ENCODE assay signal across 23 cellular contexts in the genomic region with DNA sequence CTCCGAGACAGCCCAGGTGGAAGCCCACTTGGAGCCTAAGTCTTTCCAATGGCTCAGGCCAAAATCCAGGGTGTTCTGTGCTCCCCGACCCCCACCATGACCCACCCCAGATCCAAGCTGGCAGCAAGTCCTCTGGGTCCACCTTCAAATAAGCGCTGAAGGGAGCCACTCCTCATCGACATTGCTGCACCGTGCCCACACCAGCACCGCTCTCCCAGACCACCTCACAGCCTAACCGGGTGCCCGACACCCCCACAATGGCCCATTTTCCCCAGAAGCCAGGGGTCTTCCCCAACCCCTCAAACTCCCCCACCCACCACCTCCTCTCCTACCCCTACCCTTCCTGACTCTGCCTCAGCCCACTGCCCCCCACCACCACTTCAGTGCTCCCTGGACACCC. TPM values are rescaled to one million over a fixed set of nuclear protein-coding genes. Genes with fewer than 3 reads are reported as not detected.
DNase-seq lines count a peak whose midpoint lies in the region; ATAC-seq and TF ChIP-seq lines count a peak whose summit lies in the region.
"Had no signal": no experiment of that assay in that cellular context is flagged by ENCODE, and none has a peak within 500 bp of the region (broad histone marks: within the 10 kb centered on the region; RNA-seq: fewer than 3 reads in every experiment).

No MANE protein-coding gene starts in this region.

- H3K4me1 Mint-ChIP-seq in CD4-positive, CD25-positive, alpha-beta regulatory T cell: peaks cover 13 to 96% (median 69%) of the 10 kb centered on the region in 4 donors
- no peaks in the 10 kb centered on the region for H3K4me1 Mint-ChIP-seq in Caco-2 (ENCODE audit: low read depth, unreplicated experiment)
- peaks cover 76% of the 10 kb centered on the region for H3K4me1 Mint-ChIP-seq in activated naive CD8-positive, alpha-beta T cell treated with anti-CD3 and anti-CD28 coated beads, Interleukin-2, amount 10 ng/mL, durations not matched to agents 7 days and 5 days
- H3K4me1 Mint-ChIP-seq in naive thymus-derived CD8-positive, alpha-beta T cell: peaks cover 50 to 95% (median 90%) of the 10 kb centered on the region in 4 donors

- peak overlapping the region in 2 of 4 donors; percentile 14 to 52 for H3K4me3 Mint-ChIP-seq in CD4-positive, CD25-positive, alpha-beta regulatory T cell
- H3K4me3 Mint-ChIP-seq in Caco-2 (ENCODE audit: unreplicated experiment): no peak overlapping the region
- no peak overlapping the region for H3K4me3 Mint-ChIP-seq in activated naive CD8-positive, alpha-beta T cell treated with anti-CD3 and anti-CD28 coated beads, Interleukin-2, amount 10 ng/mL, durations not matched to agents 7 days and 5 days
- H3K4me3 Mint-ChIP-seq in naive thymus-derived CD8-positive, alpha-beta T cell: peak overlapping the region in 7 of 10 donors; percentile 37 to 83 (median 60)

- WGBS in upper lobe of left lung, 2 donors: 94 to 97% methylated on average over 8 of the region's 8 CpGs

- peaks cover 42% of the 10 kb centered on the region for H3K36me3 ChIP-seq in CD4-positive, CD25-positive, alpha-beta regulatory T cell (ENCODE audit: control insufficient read depth, insufficient read depth, low read length)
- H3K36me3 ChIP-seq in Caco-2 (ENCODE audit: control insufficient read depth, insufficient read depth, low read length): no peaks in the 10 kb centered on the region
- no peaks in the 10 kb centered on the region for H3K36me3 ChIP-seq in OCI-LY7 (ENCODE audit: insufficient read depth, low read length)
- no peaks in the 10 kb centered on the region for H3K36me3 ChIP-seq in upper lobe of left lung
- H3K36me3 ChIP-seq: gastrocnemius medialis, ovary, thoracic aorta had no signal

- H3K27me3 Mint-ChIP-seq in CD4-positive, CD25-positive, alpha-beta regulatory T cell: no peaks in the 10 kb centered on the region
- H3K27me3 Mint-ChIP-seq in Caco-2 (ENCODE audit: insufficient read depth, unreplicated experiment): no peaks in the 10 kb centered on the region
- H3K27me3 Mint-ChIP-seq in activated naive CD8-positive, alpha-beta T cell treated with anti-CD3 and anti-CD28 coated beads, Interleukin-2, amount 10 ng/mL, durations not matched to agents 7 days and 5 days: no peaks in the 10 kb centered on the region
- H3K27me3 Mint-ChIP-seq in naive thymus-derived CD8-positive, alpha-beta T cell: no peaks in the 10 kb centered on the region

- H3K27ac Mint-ChIP-seq in CD4-positive, CD25-positive, alpha-beta regulatory T cell: peak overlapping the region; percentile 85 to 93 (median 93)
- peak overlapping the region; percentile 22 for H3K27ac Mint-ChIP-seq in Caco-2 (ENCODE audit: unreplicated experiment)
- peak overlapping the region; percentile 82 for H3K27ac Mint-ChIP-seq in activated naive CD8-positive, alpha-beta T cell treated with anti-CD3 and anti-CD28 coated beads, Interleukin-2, amount 10 ng/mL, durations not matched to agents 7 days and 5 days
- H3K27ac Mint-ChIP-seq in naive thymus-derived CD8-positive, alpha-beta T cell: peak overlapping the region; percentile 88 to 99 (median 96)

- H3K27me3 ChIP-seq in CD4-positive, CD25-positive, alpha-beta regulatory T cell (ENCODE audit: control insufficient read depth, insufficient read depth, low read length): no peaks in the 10 kb centered on the region
- H3K27me3 ChIP-seq in Caco-2 (replicated peaks; ENCODE audit: control insufficient read depth, insufficient read depth, low read length): no peaks in the 10 kb centered on the region
- no peaks in the 10 kb centered on the region for H3K27me3 ChIP-seq in upper lobe of left lung
- H3K27me3 ChIP-seq: gastrocnemius medialis, left lung, ovary had no signal

- no peaks in the 10 kb centered on the region for H3K9me2 ChIP-seq in OCI-LY7 (ENCODE audit: insufficient read depth, low read length)

- H3K9me3 Mint-ChIP-seq in CD4-positive, CD25-positive, alpha-beta regulatory T cell: no peaks in the 10 kb centered on the region
- no peaks in the 10 kb centered on the region for H3K9me3 Mint-ChIP-seq in Caco-2 (ENCODE audit: unreplicated experiment)
- H3K9me3 Mint-ChIP-seq in activated naive CD8-positive, alpha-beta T cell treated with anti-CD3 and anti-CD28 coated beads, Interleukin-2, amount 10 ng/mL, durations not matched to agents 7 days and 5 days: no peaks in the 10 kb centered on the region
- no peaks in the 10 kb centered on the region for H3K9me3 Mint-ChIP-seq in naive thymus-derived CD8-positive, alpha-beta T cell

- BruUV-seq in Caco-2 (replicated peaks; lab: Mats Ljungman, UMichigan): no TSS peak
- no TSS peak for BruUV-seq in OCI-LY7 (replicated peaks; lab: Mats Ljungman, UMichigan)

- H2AFZ ChIP-seq in OCI-LY7 (ENCODE audit: low read length): no peak overlapping the region

- ATAC-seq in CD4-positive, CD25-positive, alpha-beta regulatory T cell (ENCODE audit: low read depth in 2 of 2): no peak
- no peak for ATAC-seq in activated naive CD8-positive, alpha-beta T cell treated with anti-CD3 and anti-CD28 coated beads, Interleukin-2, amount 10 ng/mL, durations not matched to agents 7 days and 5 days (ENCODE audit: low read depth)
- no peak for ATAC-seq in naive thymus-derived CD8-positive, alpha-beta T cell
- ATAC-seq in GM21786 (IDR thresholded peaks at IDR 0.05; ENCODE audit: unreplicated experiment): no peak
- ATAC-seq in upper lobe of left lung (ENCODE audit: low FRiP score in 2 of 2): no peak
- ATAC-seq: gastrocnemius medialis, left lung had no signal

- H3K9me3 ChIP-seq in CD4-positive, CD25-positive, alpha-beta regulatory T cell (ENCODE audit: control insufficient read depth in 2 of 2, low read length in 2 of 2): no peaks in the 10 kb centered on the region
- H3K9me3 ChIP-seq in Caco-2 (no peaks in the 10 kb centered on the region), OCI-LY7 (ENCODE audit: low read length) (no peaks in the 10 kb centered on the region), upper lobe of left lung (no peaks in the 10 kb centered on the region)
- H3K9me3 ChIP-seq: gastrocnemius medialis, left lung, ovary, thoracic aorta had no signal

- TF ChIP-seq POLR2A in upper lobe of left lung (IDR thresholded peaks at IDR 0.05): no peak

- no peak overlapping the region for H3K4me3 ChIP-seq in CD4-positive, CD25-positive, alpha-beta regulatory T cell (ENCODE audit: low read depth, low read length)
- H3K4me3 ChIP-seq in Caco-2 (ENCODE audit: low read depth, low read length) (no peak overlapping the region), OCI-LY7 (ENCODE audit: low read depth, low read length, poor library complexity, severe bottlenecking) (no peak overlapping the region), upper lobe of left lung (no peak overlapping the region)
- H3K4me3 ChIP-seq: gastrocnemius medialis, left lung, ovary, thoracic aorta had no signal

- CTCF ChIA-PET in Caco-2 (lab: Charles Lee) (no interaction called here), OCI-LY7 (lab: Charles Lee; ENCODE audit: unreplicated experiment) (no interaction called here)

- TF ChIP-seq CTCF in Caco-2 (IDR thresholded peaks at IDR 0.05; ENCODE audit: insufficient read depth in 1 of 2, low read depth in 1 of 2, low read length in 1 of 2, severe bottlenecking in 1 of 2, unreplicated experiment in 1 of 2): no peak
- TF ChIP-seq CTCF in OCI-LY7 (conservative IDR thresholded peaks at IDR 0.05; ENCODE audit: low read length): no peak
- no peak for TF ChIP-seq CTCF in upper lobe of left lung (IDR thresholded peaks at IDR 0.05)

- DNase-seq in CD4-positive, CD25-positive, alpha-beta regulatory T cell: no peak
- no peak for DNase-seq in Caco-2
- DNase-seq in activated naive CD8-positive, alpha-beta T cell treated with anti-CD3 and anti-CD28 coated beads, Interleukin-2, amount 10 ng/mL, durations not matched to agents 7 days and 5 days: no peak
- DNase-seq in naive thymus-derived CD8-positive, alpha-beta T cell: no peak
- no peak for DNase-seq in OCI-LY7 (ENCODE audit: low spot score)
- DNase-seq in HK-2 (ENCODE audit: unreplicated experiment): no peak
- no peak for DNase-seq in upper lobe of left lung
- DNase-seq: AML-193; cortex of kidney; erythroblast; gastrocnemius medialis; H7; NCI-H1048; NCI-H2107; NCI-H526 treated with DMSO at 0.1 percent for 48 hours; OCI-M1; ovary; stimulated activated CD4-positive, alpha-beta T cell treated with anti-CD3 and anti-CD28 coated beads, Interleukin-2, amount 100 ng/mL, for 48 hours; T1000 had no signal

- H4K20me1 ChIP-seq in OCI-LY7 (ENCODE audit: insufficient read depth, low read length): no peaks in the 10 kb centered on the region

- H3K79me2 ChIP-seq in OCI-LY7 (ENCODE audit: insufficient read depth, low read depth, low read length): no peaks in the 10 kb centered on the region

- no peak overlapping the region for H3K4me2 ChIP-seq in OCI-LY7 (ENCODE audit: low read length)
- H3K4me2 ChIP-seq: KMS-11 had no signal

- peaks cover 83% of the 10 kb centered on the region for H3K4me1 ChIP-seq in CD4-positive, CD25-positive, alpha-beta regulatory T cell (ENCODE audit: control insufficient read depth, insufficient read depth, low read length, poor library complexity, severe bottlenecking)
- H3K4me1 ChIP-seq in Caco-2 (no peaks in the 10 kb centered on the region), OCI-LY7 (ENCODE audit: insufficient read depth, low read length, poor library complexity, severe bottlenecking) (peaks cover 44% of the 10 kb centered on the region), upper lobe of left lung (peaks cover 0 to 12% (median 8%) of the 10 kb centered on the region in 4 donors)

- POLR2A ChIA-PET in Caco-2 (lab: Charles Lee): no interaction called here
- POLR2A ChIA-PET in activated naive CD8-positive, alpha-beta T cell treated with anti-CD3 and anti-CD28 coated beads, Interleukin-2, amount 10 ng/mL, durations not matched to agents 7 days and 5 days (lab: Charles Lee): interaction anchor here (0.7 kb wide), 1 partner anchor 101 kb away, joined by 3 read pairs; no protein-coding TSS in a partner anchor
- POLR2A ChIA-PET in naive thymus-derived CD8-positive, alpha-beta T cell (lab: Charles Lee): interaction anchor here (0.7 to 2.4 kb wide), 6 partner anchors 10 to 102 kb away, joined by 3 to 11 read pairs (median 6); no protein-coding TSS in a partner anchor
- POLR2A ChIA-PET in OCI-LY7 (lab: Charles Lee): no interaction called here

- peak overlapping the region; percentile 55 for H3K27ac ChIP-seq in CD4-positive, CD25-positive, alpha-beta regulatory T cell (ENCODE audit: insufficient read depth, low read length, poor library complexity, severe bottlenecking)
- H3K27ac ChIP-seq in OCI-LY7 (ENCODE audit: low read depth, low read length, poor library complexity, severe bottlenecking): no peak overlapping the region
- H3K27ac ChIP-seq in upper lobe of left lung: no peak overlapping the region
- H3K27ac ChIP-seq: KMS-11, left lung, ovary, thoracic aorta had no signal

- TF ChIP-seq EP300 in upper lobe of left lung (IDR thresholded peaks at IDR 0.05): no peak

- intact Hi-C loops in Caco-2 (cut with micrococcal nuclease; ENCODE audit: unreplicated experiment): no loop called here
- intact Hi-C loops in OCI-LY7 (cut with micrococcal nuclease; ENCODE audit: unreplicated experiment): no loop called here

- H3K36me3 Mint-ChIP-seq in CD4-positive, CD25-positive, alpha-beta regulatory T cell: peaks cover 39% of the 10 kb centered on the region
- H3K36me3 Mint-ChIP-seq in Caco-2 (ENCODE audit: insufficient read depth, unreplicated experiment): no peaks in the 10 kb centered on the region
- peaks cover 29% of the 10 kb centered on the region for H3K36me3 Mint-ChIP-seq in activated naive CD8-positive, alpha-beta T cell treated with anti-CD3 and anti-CD28 coated beads, Interleukin-2, amount 10 ng/mL, durations not matched to agents 7 days and 5 days
- peaks cover 3 to 72% (median 10%) of the 10 kb centered on the region in 3 donors for H3K36me3 Mint-ChIP-seq in naive thymus-derived CD8-positive, alpha-beta T cell

RNA-seq across cellular contexts. Expression of gene SEMA4D, which starts 50.5 kb away (rescaled TPM):
- total RNA-seq in CD4-positive, CD25-positive, alpha-beta regulatory T cell: 480 TPM
- polyA plus RNA-seq in CD4-positive, CD25-positive, alpha-beta regulatory T cell: 100 to 1,000 TPM in 1 of 4 donors, 10 to 100 TPM in 3; 67.5 to 108 (median 90.2) TPM
- total RNA-seq in Caco-2 (2022) (16.0 and 17.1 TPM in 2 replicates), OCI-LY7 (2022) (52.8 and 60.5 TPM in 2 replicates), upper lobe of left lung (10 to 100 TPM; 24.6 to 61.3 (median 41.8) TPM)
- total RNA-seq in activated naive CD8-positive, alpha-beta T cell treated with anti-CD3 and anti-CD28 coated beads, Interleukin-2, amount 10 ng/mL, durations not matched to agents 7 days and 5 days: 100 to 1,000 TPM; 370 to 391 TPM
- total RNA-seq in naive thymus-derived CD8-positive, alpha-beta T cell: 100 to 1,000 TPM; 565 to 573 TPM
- 100 to 1,000 TPM; 154 to 359 (median 176) TPM for polyA plus RNA-seq in naive thymus-derived CD8-positive, alpha-beta T cell
- total RNA-seq in OCI-LY7 (2014; rRNA removed; shearing (Covaris generic)): 28.5 and 33.7 TPM in 2 replicates

Comparison
In these comparisons a context has a peak if more than half of its experiments do, and no peak if none do; other contexts are left out.
1. H3K27ac Mint-ChIP-seq: peak in every context shown above with its lines; median percentile 96 in naive thymus-derived CD8-positive, alpha-beta T cell; 93 in CD4-positive, CD25-positive, alpha-beta regulatory T cell; 82 in activated naive CD8-positive, alpha-beta T cell treated with anti-CD3 and anti-CD28 coated beads, Interleukin-2, amount 10 ng/mL, durations not matched to agents 7 days and 5 days; 22 in Caco-2.
2. H3K4me3 Mint-ChIP-seq: peak in naive thymus-derived CD8-positive, alpha-beta T cell (7 of 10); none in Caco-2 (single experiment) and activated naive CD8-positive, alpha-beta T cell treated with anti-CD3 and anti-CD28 coated beads, Interleukin-2, amount 10 ng/mL, durations not matched to agents 7 days and 5 days (single experiment).
3. POLR2A ChIA-PET loops: an anchor here in activated naive CD8-positive, alpha-beta T cell treated with anti-CD3 and anti-CD28 coated beads, Interleukin-2, amount 10 ng/mL, durations not matched to agents 7 days and 5 days (0.7 kb wide) and naive thymus-derived CD8-positive, alpha-beta T cell (0.7 to 2.4 kb wide); none called in Caco-2 and OCI-LY7.